Comparison of ENCODE assay signal across 32 cellular contexts in genomic region chr4:37478151-37478550, GRCh38.
"Had no signal": no experiment of that assay in that cellular context is flagged by ENCODE, and none has a peak within 500 bp of the region (broad histone marks: within the 10 kb centered on the region; RNA-seq: fewer than 3 reads in every experiment).

No MANE protein-coding gene starts in this region.

- H3K4me1 ChIP-seq: adrenal gland had no signal

- H3K36me3 Mint-ChIP-seq: activated CD4-positive, alpha-beta memory T cell treated with anti-CD3 and anti-CD28 coated beads for 36 hours; activated CD8-positive, alpha-beta memory T cell treated with anti-CD3 and anti-CD28 coated beads, Interleukin-2, amount 10 ng/mL, durations not matched to agents 7 days and 5 days; activated naive CD4-positive, alpha-beta T cell treated with anti-CD3 and anti-CD28 coated beads, Interleukin-2, amount 50 U/mL, for 24 hours; WTC11 had no signal

- H3K9me3 Mint-ChIP-seq: activated T-helper 2 cell treated with anti-CD3 and anti-CD28 coated beads, Interferon-gamma antibody, Interleukin-2, Interleukin-4, amounts not matched to agents 10 μg/mL and 5 μg/mL and 100 μg/mL, durations not matched to agents 14 hours and 24 hours and 36 hours; central memory CD8-positive, alpha-beta T cell; endodermal cell had no signal

- H3K9me3 ChIP-seq: adrenal gland had no signal

- H3K27ac Mint-ChIP-seq: activated CD4-positive, alpha-beta memory T cell treated with anti-CD3 and anti-CD28 coated beads for 36 hours; activated CD4-positive, alpha-beta T cell treated with anti-CD3 and anti-CD28 coated beads for 36 hours; activated CD4-positive, alpha-beta T cell treated with anti-CD3 and anti-CD28 coated beads, Interleukin-2, amount 10 ng/mL, durations not matched to agents 24 days and 14 days; activated CD8-positive, alpha-beta memory T cell treated with anti-CD3 and anti-CD28 coated beads, Interleukin-2, amount 10 ng/mL, durations not matched to agents 7 days and 5 days; activated CD8-positive, alpha-beta T cell treated with anti-CD3 and anti-CD28 coated beads, Interleukin-2, amount 10 ng/mL, durations not matched to agents 7 days and 5 days; activated naive CD4-positive, alpha-beta T cell treated with anti-CD3 and anti-CD28 coated beads for 36 hours; activated naive CD4-positive, alpha-beta T cell treated with anti-CD3 and anti-CD28 coated beads, Interleukin-2, amount 50 U/mL, for 24 hours; activated naive CD8-positive, alpha-beta T cell treated with anti-CD3 and anti-CD28 coated beads for 36 hours; activated naive CD8-positive, alpha-beta T cell treated with anti-CD3 and anti-CD28 coated beads, Interleukin-2, amount 50 U/mL, for 24 hours; activated T-helper 1 cell treated with anti-CD3 and anti-CD28 coated beads, Interleukin-12 subunit alpha, Interleukin-12 subunit beta, Interleukin-2, Interleukin-4 antibody, amounts not matched to agents 30 ng/mL and 10 ng/mL and 1 ng/mL, durations not matched to agents 14 hours and 24 hours and 36 hours; activated T-helper 2 cell treated with anti-CD3 and anti-CD28 coated beads, Interferon-gamma antibody, Interleukin-2, Interleukin-4, amounts not matched to agents 10 μg/mL and 5 μg/mL and 100 μg/mL, durations not matched to agents 14 hours and 24 hours and 36 hours; dendritic cell treated with granulocyte-macrophage colony-stimulating factor and Interleukin-4, amounts not matched to agents 40 ng/mL and 50 ng/mL, for 4 days; endodermal cell; WTC11 had no signal

- H3K27ac ChIP-seq: adrenal gland, brain microvascular endothelial cell, coronary artery, dorsolateral prefrontal cortex had no signal

- H3K36me3 ChIP-seq: adrenal gland, brain microvascular endothelial cell had no signal

- FAIRE-seq: bronchial epithelial cell, frontal cortex had no signal

- H3K4me3 ChIP-seq: adrenal gland, coronary artery, dorsolateral prefrontal cortex had no signal

- DNase-seq: activated CD4-positive, alpha-beta memory T cell treated with anti-CD3 and anti-CD28 coated beads for 36 hours; activated CD4-positive, alpha-beta T cell treated with anti-CD3 and anti-CD28 coated beads for 36 hours; activated CD4-positive, alpha-beta T cell treated with anti-CD3 and anti-CD28 coated beads, Interleukin-2, amount 10 ng/mL, durations not matched to agents 24 days and 14 days; activated CD8-positive, alpha-beta memory T cell treated with anti-CD3 and anti-CD28 coated beads, Interleukin-2, amount 10 ng/mL, durations not matched to agents 7 days and 5 days; activated CD8-positive, alpha-beta memory T cell treated with anti-CD3 and anti-CD28 coated beads, Interleukin-2, amount 50 U/mL, for 4 hours; activated CD8-positive, alpha-beta T cell treated with anti-CD3 and anti-CD28 coated beads, Interleukin-2, amount 10 ng/mL, durations not matched to agents 7 days and 5 days; activated effector memory CD4-positive, alpha-beta T cell treated with anti-CD3 and anti-CD28 coated beads, Interleukin-2, amount 50 U/mL, for 16 hours; activated naive CD4-positive, alpha-beta T cell treated with anti-CD3 and anti-CD28 coated beads for 36 hours; activated naive CD8-positive, alpha-beta T cell treated with anti-CD3 and anti-CD28 coated beads for 36 hours; activated naive CD8-positive, alpha-beta T cell treated with anti-CD3 and anti-CD28 coated beads, Interleukin-2, amount 50 U/mL, for 24 hours; activated T-cell treated with anti-CD3 and anti-CD28 coated beads, Interleukin-2, amount 50 U/mL, for 1 hour; activated T-cell treated with anti-CD3 and anti-CD28 coated beads, Interleukin-2, amount 50 U/mL, for 48 hours; adrenal gland; amygdala; aorta; brain microvascular endothelial cell; dorsolateral prefrontal cortex; effector memory CD4-positive, alpha-beta T cell; endodermal cell; foreskin fibroblast; head of caudate nucleus; T-helper 2 cell had no signal

- H3K4me3 Mint-ChIP-seq: activated CD4-positive, alpha-beta memory T cell treated with anti-CD3 and anti-CD28 coated beads for 36 hours; activated CD4-positive, alpha-beta T cell treated with anti-CD3 and anti-CD28 coated beads for 36 hours; activated CD4-positive, alpha-beta T cell treated with anti-CD3 and anti-CD28 coated beads, Interleukin-2, amount 10 ng/mL, durations not matched to agents 24 days and 14 days; activated CD8-positive, alpha-beta memory T cell treated with anti-CD3 and anti-CD28 coated beads, Interleukin-2, amount 10 ng/mL, durations not matched to agents 7 days and 5 days; activated CD8-positive, alpha-beta T cell treated with anti-CD3 and anti-CD28 coated beads, Interleukin-2, amount 10 ng/mL, durations not matched to agents 7 days and 5 days; activated naive CD4-positive, alpha-beta T cell treated with anti-CD3 and anti-CD28 coated beads for 36 hours; activated naive CD4-positive, alpha-beta T cell treated with anti-CD3 and anti-CD28 coated beads, Interleukin-2, amount 50 U/mL, for 24 hours; activated naive CD8-positive, alpha-beta T cell treated with anti-CD3 and anti-CD28 coated beads for 36 hours; activated naive CD8-positive, alpha-beta T cell treated with anti-CD3 and anti-CD28 coated beads, Interleukin-2, amount 50 U/mL, for 24 hours; activated T-helper 1 cell treated with anti-CD3 and anti-CD28 coated beads, Interleukin-12 subunit alpha, Interleukin-12 subunit beta, Interleukin-2, Interleukin-4 antibody, amounts not matched to agents 30 ng/mL and 10 ng/mL and 1 ng/mL, durations not matched to agents 14 hours and 24 hours and 36 hours; central memory CD8-positive, alpha-beta T cell; dendritic cell treated with granulocyte-macrophage colony-stimulating factor and Interleukin-4, amounts not matched to agents 40 ng/mL and 50 ng/mL, for 4 days; endodermal cell; WTC11 had no signal

- H3K4me1 Mint-ChIP-seq: activated CD4-positive, alpha-beta T cell treated with anti-CD3 and anti-CD28 coated beads, Interleukin-2, amount 10 ng/mL, durations not matched to agents 24 days and 14 days; activated naive CD4-positive, alpha-beta T cell treated with anti-CD3 and anti-CD28 coated beads, Interleukin-2, amount 50 U/mL, for 24 hours; central memory CD8-positive, alpha-beta T cell; endodermal cell; WTC11 had no signal

- H3K27me3 ChIP-seq: adrenal gland, brain microvascular endothelial cell, dorsolateral prefrontal cortex had no signal

- ATAC-seq: activated CD4-positive, alpha-beta T cell treated with anti-CD3 and anti-CD28 coated beads for 36 hours; activated CD8-positive, alpha-beta memory T cell treated with anti-CD3 and anti-CD28 coated beads, Interleukin-2, amount 10 ng/mL, durations not matched to agents 7 days and 5 days; activated CD8-positive, alpha-beta T cell treated with anti-CD3 and anti-CD28 coated beads, Interleukin-2, amount 10 ng/mL, durations not matched to agents 7 days and 5 days; activated naive CD8-positive, alpha-beta T cell treated with anti-CD3 and anti-CD28 coated beads, Interleukin-2, amount 50 U/mL, for 24 hours; esophagus mucosa; WTC11 had no signal
